In genomic region chr6:87155272-87155919, GRCh38 we compare ENCODE assay signal across 1 cellular context.
TF ChIP-seq lines count a peak whose summit lies in the region.

Gene ZNF292 (plus strand): TSS chr6:87155565. CDS start chr6:87155592, 27 bp downstream.

TF ChIP-seq in GM12878, 131 proteins besides CTCF, POLR2A, EP300 and RAD21 (continued from another document and continues in another):
- TF ChIP-seq, protein P1, sequence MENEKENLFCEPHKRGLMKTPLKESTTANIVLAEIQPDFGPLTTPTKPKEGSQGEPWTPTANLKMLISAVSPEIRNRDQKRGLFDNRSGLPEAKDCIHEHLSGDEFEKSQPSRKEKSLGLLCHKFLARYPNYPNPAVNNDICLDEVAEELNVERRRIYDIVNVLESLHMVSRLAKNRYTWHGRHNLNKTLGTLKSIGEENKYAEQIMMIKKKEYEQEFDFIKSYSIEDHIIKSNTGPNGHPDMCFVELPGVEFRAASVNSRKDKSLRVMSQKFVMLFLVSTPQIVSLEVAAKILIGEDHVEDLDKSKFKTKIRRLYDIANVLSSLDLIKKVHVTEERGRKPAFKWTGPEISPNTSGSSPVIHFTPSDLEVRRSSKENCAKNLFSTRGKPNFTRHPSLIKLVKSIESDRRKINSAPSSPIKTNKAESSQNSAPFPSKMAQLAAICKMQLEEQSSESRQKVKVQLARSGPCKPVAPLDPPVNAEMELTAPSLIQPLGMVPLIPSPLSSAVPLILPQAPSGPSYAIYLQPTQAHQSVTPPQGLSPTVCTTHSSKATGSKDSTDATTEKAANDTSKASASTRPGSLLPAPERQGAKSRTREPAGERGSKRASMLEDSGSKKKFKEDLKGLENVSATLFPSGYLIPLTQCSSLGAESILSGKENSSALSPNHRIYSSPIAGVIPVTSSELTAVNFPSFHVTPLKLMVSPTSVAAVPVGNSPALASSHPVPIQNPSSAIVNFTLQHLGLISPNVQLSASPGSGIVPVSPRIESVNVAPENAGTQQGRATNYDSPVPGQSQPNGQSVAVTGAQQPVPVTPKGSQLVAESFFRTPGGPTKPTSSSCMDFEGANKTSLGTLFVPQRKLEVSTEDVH (IDR thresholded peaks at IDR 0.05; ENCODE audit: low read depth, partially characterized antibody) = no peak
- peak; percentile 31; the same call in 1 of the 2 replicates for TF ChIP-seq BACH1 (IDR thresholded peaks at IDR 0.05; ENCODE audit: borderline replicate concordance)
- peak; percentile 96 for TF ChIP-seq ATF3 (IDR thresholded peaks at IDR 0.05; ENCODE audit: borderline replicate concordance, extremely low read depth, low read depth, low read length)
- TF ChIP-seq, protein P2, sequence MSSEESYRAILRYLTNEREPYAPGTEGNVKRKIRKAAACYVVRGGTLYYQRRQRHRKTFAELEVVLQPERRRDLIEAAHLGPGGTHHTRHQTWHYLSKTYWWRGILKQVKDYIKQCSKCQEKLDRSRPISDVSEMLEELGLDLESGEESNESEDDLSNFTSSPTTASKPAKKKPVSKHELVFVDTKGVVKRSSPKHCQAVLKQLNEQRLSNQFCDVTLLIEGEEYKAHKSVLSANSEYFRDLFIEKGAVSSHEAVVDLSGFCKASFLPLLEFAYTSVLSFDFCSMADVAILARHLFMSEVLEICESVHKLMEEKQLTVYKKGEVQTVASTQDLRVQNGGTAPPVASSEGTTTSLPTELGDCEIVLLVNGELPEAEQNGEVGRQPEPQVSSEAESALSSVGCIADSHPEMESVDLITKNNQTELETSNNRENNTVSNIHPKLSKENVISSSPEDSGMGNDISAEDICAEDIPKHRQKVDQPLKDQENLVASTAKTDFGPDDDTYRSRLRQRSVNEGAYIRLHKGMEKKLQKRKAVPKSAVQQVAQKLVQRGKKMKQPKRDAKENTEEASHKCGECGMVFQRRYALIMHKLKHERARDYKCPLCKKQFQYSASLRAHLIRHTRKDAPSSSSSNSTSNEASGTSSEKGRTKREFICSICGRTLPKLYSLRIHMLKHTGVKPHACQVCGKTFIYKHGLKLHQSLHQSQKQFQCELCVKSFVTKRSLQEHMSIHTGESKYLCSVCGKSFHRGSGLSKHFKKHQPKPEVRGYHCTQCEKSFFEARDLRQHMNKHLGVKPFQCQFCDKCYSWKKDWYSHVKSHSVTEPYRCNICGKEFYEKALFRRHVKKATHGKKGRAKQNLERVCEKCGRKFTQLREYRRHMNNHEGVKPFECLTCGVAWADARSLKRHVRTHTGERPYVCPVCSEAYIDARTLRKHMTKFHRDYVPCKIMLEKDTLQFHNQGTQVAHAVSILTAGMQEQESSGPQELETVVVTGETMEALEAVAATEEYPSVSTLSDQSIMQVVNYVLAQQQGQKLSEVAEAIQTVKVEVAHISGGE (CRISPR knock-in tag; IDR thresholded peaks at IDR 0.05) = peak; percentile 70
- TF ChIP-seq HDGF (IDR thresholded peaks at IDR 0.05) = peak; percentile 98
- TF ChIP-seq NR2F1 (conservative IDR thresholded peaks at IDR 0.05) = peak; percentile 37; the same call in 1 of the 2 replicates
- no peak; the same call in 1 of the 2 replicates for TF ChIP-seq NR2C1 (IDR thresholded peaks at IDR 0.05)
- TF ChIP-seq, protein P3, sequence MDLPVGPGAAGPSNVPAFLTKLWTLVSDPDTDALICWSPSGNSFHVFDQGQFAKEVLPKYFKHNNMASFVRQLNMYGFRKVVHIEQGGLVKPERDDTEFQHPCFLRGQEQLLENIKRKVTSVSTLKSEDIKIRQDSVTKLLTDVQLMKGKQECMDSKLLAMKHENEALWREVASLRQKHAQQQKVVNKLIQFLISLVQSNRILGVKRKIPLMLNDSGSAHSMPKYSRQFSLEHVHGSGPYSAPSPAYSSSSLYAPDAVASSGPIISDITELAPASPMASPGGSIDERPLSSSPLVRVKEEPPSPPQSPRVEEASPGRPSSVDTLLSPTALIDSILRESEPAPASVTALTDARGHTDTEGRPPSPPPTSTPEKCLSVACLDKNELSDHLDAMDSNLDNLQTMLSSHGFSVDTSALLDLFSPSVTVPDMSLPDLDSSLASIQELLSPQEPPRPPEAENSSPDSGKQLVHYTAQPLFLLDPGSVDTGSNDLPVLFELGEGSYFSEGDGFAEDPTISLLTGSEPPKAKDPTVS (IDR thresholded peaks at IDR 0.05; ENCODE audit: low read depth, low read length) = no peak
- peak; percentile 88 for TF ChIP-seq RELA (IDR thresholded peaks at IDR 0.05; ENCODE audit: borderline replicate concordance, partially characterized antibody)
- TF ChIP-seq YY1 (IDR thresholded peaks at IDR 0.05; ENCODE audit: low read depth, low read length) = peak; percentile 96
- peak; percentile 61 for TF ChIP-seq HCFC1 (IDR thresholded peaks at IDR 0.05; ENCODE audit: low read length)
- TF ChIP-seq TCF3 (IDR thresholded peaks at IDR 0.05; ENCODE audit: borderline replicate concordance, insufficient read depth, low read depth, low read length) = 0 out of 2 replicates have a peak, but pooled peaks have one; percentile 65
- TF ChIP-seq, protein P4, sequence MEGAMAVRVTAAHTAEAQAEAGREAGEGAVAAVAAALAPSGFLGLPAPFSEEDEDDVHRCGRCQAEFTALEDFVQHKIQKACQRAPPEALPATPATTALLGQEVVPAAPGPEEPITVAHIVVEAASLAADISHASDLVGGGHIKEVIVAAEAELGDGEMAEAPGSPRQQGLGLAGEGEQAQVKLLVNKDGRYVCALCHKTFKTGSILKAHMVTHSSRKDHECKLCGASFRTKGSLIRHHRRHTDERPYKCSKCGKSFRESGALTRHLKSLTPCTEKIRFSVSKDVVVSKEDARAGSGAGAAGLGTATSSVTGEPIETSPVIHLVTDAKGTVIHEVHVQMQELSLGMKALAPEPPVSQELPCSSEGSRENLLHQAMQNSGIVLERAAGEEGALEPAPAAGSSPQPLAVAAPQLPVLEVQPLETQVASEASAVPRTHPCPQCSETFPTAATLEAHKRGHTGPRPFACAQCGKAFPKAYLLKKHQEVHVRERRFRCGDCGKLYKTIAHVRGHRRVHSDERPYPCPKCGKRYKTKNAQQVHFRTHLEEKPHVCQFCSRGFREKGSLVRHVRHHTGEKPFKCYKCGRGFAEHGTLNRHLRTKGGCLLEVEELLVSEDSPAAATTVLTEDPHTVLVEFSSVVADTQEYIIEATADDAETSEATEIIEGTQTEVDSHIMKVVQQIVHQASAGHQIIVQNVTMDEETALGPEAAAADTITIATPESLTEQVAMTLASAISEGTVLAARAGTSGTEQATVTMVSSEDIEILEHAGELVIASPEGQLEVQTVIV (IDR thresholded peaks at IDR 0.05; ENCODE audit: borderline replicate concordance, partially characterized antibody) = peak; percentile 54
- TF ChIP-seq IKZF1 (conservative IDR thresholded peaks at IDR 0.05) = peak; percentile 76
- TF ChIP-seq CREM (IDR thresholded peaks at IDR 0.05; ENCODE audit: low read depth) = peak; percentile 85
- TF ChIP-seq, protein P5, sequence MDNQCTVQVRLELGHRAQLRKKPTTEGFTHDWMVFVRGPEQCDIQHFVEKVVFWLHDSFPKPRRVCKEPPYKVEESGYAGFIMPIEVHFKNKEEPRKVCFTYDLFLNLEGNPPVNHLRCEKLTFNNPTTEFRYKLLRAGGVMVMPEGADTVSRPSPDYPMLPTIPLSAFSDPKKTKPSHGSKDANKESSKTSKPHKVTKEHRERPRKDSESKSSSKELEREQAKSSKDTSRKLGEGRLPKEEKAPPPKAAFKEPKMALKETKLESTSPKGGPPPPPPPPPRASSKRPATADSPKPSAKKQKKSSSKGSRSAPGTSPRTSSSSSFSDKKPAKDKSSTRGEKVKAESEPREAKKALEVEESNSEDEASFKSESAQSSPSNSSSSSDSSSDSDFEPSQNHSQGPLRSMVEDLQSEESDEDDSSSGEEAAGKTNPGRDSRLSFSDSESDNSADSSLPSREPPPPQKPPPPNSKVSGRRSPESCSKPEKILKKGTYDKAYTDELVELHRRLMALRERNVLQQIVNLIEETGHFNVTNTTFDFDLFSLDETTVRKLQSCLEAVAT (IDR thresholded peaks at IDR 0.05) = peak; percentile 3; the same call in 1 of the 2 replicates
- TF ChIP-seq IKZF2 (IDR thresholded peaks at IDR 0.05) = peak; percentile 52 to 91; a peak in 3 of 4 replicates
- no peak for TF ChIP-seq CEBPB (IDR thresholded peaks at IDR 0.05; ENCODE audit: borderline replicate concordance in 1 of 2, low read depth in 2 of 2, low read length in 2 of 2)
- TF ChIP-seq TCF12 (IDR thresholded peaks at IDR 0.05; ENCODE audit: low read depth, low read length) = peak; percentile 4; the same call in 1 of the 2 replicates
- TF ChIP-seq ASH2L (IDR thresholded peaks at IDR 0.05; ENCODE audit: borderline replicate concordance, low read depth) = peak; percentile 75
- peak; percentile 39; the same call in 1 of the 2 replicates for TF ChIP-seq CBX5 (IDR thresholded peaks at IDR 0.05; ENCODE audit: low read depth)
- peak; percentile 44; the same call in 1 of the 2 replicates for TF ChIP-seq ATF7 (IDR thresholded peaks at IDR 0.05; ENCODE audit: low read depth)
- peak; percentile 76 for TF ChIP-seq LARP7 (IDR thresholded peaks at IDR 0.05)
- peak; percentile 99 for TF ChIP-seq MAX (IDR thresholded peaks at IDR 0.05; ENCODE audit: low read depth, low read length)
- peak; percentile 61 for TF ChIP-seq PKNOX1 (IDR thresholded peaks at IDR 0.05)
- peak; percentile 46 for TF ChIP-seq MYC (IDR thresholded peaks at IDR 0.05; ENCODE audit: insufficient read depth, insufficient read length, insufficient replicate concordance, low read length, severe bottlenecking)
- no peak for TF ChIP-seq GABPA (IDR thresholded peaks at IDR 0.05; ENCODE audit: low read depth)
- TF ChIP-seq PML (IDR thresholded peaks at IDR 0.05; ENCODE audit: low read length) = 0 out of 2 replicates have a peak, but pooled peaks have one; percentile 12
- 0 out of 4 replicates have a peak, but pooled peaks of 1 of the 2 experiments have one; percentile 61 for TF ChIP-seq ETV6 (conservative IDR thresholded peaks at IDR 0.05 in 1 of 2, IDR thresholded peaks at IDR 0.05 in 1 of 2; ENCODE audit: borderline replicate concordance in 1 of 2, low read depth in 1 of 2)
- TF ChIP-seq CHD2 (IDR thresholded peaks at IDR 0.05; ENCODE audit: borderline replicate concordance, low read depth, low read length) = peak; percentile 92
- peak; percentile 7; the same call in 1 of the 2 replicates for TF ChIP-seq SMAD5 (IDR thresholded peaks at IDR 0.05; ENCODE audit: low read depth)
- no peak for TF ChIP-seq ZNF274 (IDR thresholded peaks at IDR 0.05; ENCODE audit: insufficient read depth, insufficient read length)
- TF ChIP-seq POU2F2 (IDR thresholded peaks at IDR 0.05; ENCODE audit: borderline replicate concordance, low read depth, low read length) = peak; percentile 37; the same call in 1 of the 3 replicates
- TF ChIP-seq SMC3 (IDR thresholded peaks at IDR 0.05; ENCODE audit: borderline replicate concordance, low read length) = no peak
- peak; percentile 15 to 93; a peak in 2 of 3 replicates for TF ChIP-seq EGR1 (IDR thresholded peaks at IDR 0.05; ENCODE audit: borderline replicate concordance in 1 of 2, low read depth in 2 of 2, low read length in 2 of 2)
- peak in 1 of 2 experiments; percentile 18; a peak in 1 of 4 replicates for TF ChIP-seq SRF (IDR thresholded peaks at IDR 0.05; ENCODE audit: low read depth in 2 of 2, low read length in 2 of 2)
- TF ChIP-seq STAT1 (conservative IDR thresholded peaks at IDR 0.05) = 0 out of 2 replicates have a peak, but pooled peaks have one; percentile 3
- peak; percentile 54 for TF ChIP-seq RUNX3 (IDR thresholded peaks at IDR 0.05; ENCODE audit: low read length)
- TF ChIP-seq RELB (IDR thresholded peaks at IDR 0.05; ENCODE audit: low read depth) = peak; percentile 80
- no peak for TF ChIP-seq POLR2AphosphoS2 (IDR thresholded peaks at IDR 0.05; ENCODE audit: low read depth, low read length)
- TF ChIP-seq TAF1 (IDR thresholded peaks at IDR 0.05; ENCODE audit: borderline replicate concordance, low read depth, low read length) = peak; percentile 83
- TF ChIP-seq SPI1 (IDR thresholded peaks at IDR 0.05; ENCODE audit: borderline replicate concordance, insufficient read depth, low read depth, low read length) = no peak; the same call in 1 of the 2 replicates
- TF ChIP-seq IRF3 (IDR thresholded peaks at IDR 0.05) = peak; percentile 84
- TF ChIP-seq CREB1 (IDR thresholded peaks at IDR 0.05; ENCODE audit: low read depth) = peak; percentile 86
- no peak for TF ChIP-seq E2F4 (IDR thresholded peaks at IDR 0.05; ENCODE audit: low read depth, low read length)
